16 cellular contexts compared by ENCODE assay signal in the genomic region with DNA sequence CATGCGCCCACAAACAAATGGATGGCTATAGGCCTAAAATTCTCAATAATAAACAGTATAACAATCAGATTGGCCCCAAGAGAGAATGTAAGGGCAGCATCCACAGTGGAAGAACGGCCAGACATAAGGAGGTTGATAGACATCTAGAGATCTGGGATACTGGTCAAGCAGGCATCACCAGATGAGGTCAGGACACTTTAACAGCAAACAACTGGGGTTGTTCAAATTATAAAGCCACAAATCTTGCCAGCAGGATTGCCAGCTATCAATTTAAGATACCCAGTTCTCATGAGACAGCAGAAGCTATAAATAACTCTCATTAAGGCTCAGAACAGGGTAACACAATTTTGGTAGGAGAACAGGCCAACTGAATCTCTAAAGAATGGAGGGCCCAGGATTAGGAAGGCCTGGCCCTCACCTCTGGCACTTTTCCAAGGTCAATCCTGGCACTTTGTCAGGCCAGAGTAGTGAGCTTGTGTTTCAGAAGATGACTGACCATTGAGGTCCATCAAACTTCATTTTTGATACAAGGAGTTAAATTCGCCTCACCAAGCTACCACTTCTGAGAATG. TPM values are rescaled to one million over a fixed set of nuclear protein-coding genes. Genes with fewer than 3 reads are reported as not detected.
DNase-seq lines count a peak whose midpoint lies in the region; ATAC-seq, FAIRE-seq and TF ChIP-seq lines count a peak whose summit lies in the region.
"Had no signal": no experiment of that assay in that cellular context is flagged by ENCODE, and none has a peak within 500 bp of the region (broad histone marks: within the 10 kb centered on the region; RNA-seq: fewer than 3 reads in every experiment).

No MANE protein-coding gene starts in this region.

- FAIRE-seq in small intestine (lab: Jason Lieb, UNC) = no peak
- FAIRE-seq: H1 had no signal

- H3K27ac Mint-ChIP-seq in GM23338 (peak overlapping the region; percentile 15; the same call in 1 of the 2 replicates), memory B cell (peak overlapping the region; percentile 60)

- H3K4me1 Mint-ChIP-seq in GM23338 (no peaks in the 10 kb centered on the region; the same call in 1 of the 3 replicates), memory B cell (peaks cover 16% of the 10 kb centered on the region)

- ATAC-seq in GM23338 (no peak), body of pancreas (no peak), memory B cell (ENCODE audit: low read depth) (no peak), GM19463 (IDR thresholded peaks at IDR 0.05; ENCODE audit: unreplicated experiment) (no peak)

- no peak overlapping the region for H3K4me3 Mint-ChIP-seq in GM23338
- no peak overlapping the region for H3K4me3 Mint-ChIP-seq in memory B cell
- H3K4me3 Mint-ChIP-seq: B cell had no signal

- TF ChIP-seq CTCF in 22Rv1 (IDR thresholded peaks at IDR 0.05) (no peak), GM23338 (conservative IDR thresholded peaks at IDR 0.05; ENCODE audit: low read depth in 2 of 2) (no peak), body of pancreas (IDR thresholded peaks at IDR 0.05) (no peak), esophagus muscularis mucosa (IDR thresholded peaks at IDR 0.05) (no peak)

- peaks cover 86% of the 10 kb centered on the region for H3K79me2 ChIP-seq in GM23338 (replicated peaks; ENCODE audit: insufficient read depth)

- H3K27me3 Mint-ChIP-seq in GM23338 (ENCODE audit: insufficient read depth, low read depth, poor library complexity) = peaks cover 5% of the 10 kb centered on the region
- no peaks in the 10 kb centered on the region for H3K27me3 Mint-ChIP-seq in memory B cell
- H3K27me3 Mint-ChIP-seq: B cell had no signal

- H3K4me3 ChIP-seq in GM23338 = no peak overlapping the region
- H3K4me3 ChIP-seq in body of pancreas = no peak overlapping the region
- H3K4me3 ChIP-seq in small intestine (ENCODE audit: low read depth in 1 of 2, low read length in 2 of 2) = no peak overlapping the region
- H3K4me3 ChIP-seq in esophagus muscularis mucosa = no peak overlapping the region

- intact Hi-C loops in body of pancreas (cut with DNase I) = no loop called here
- intact Hi-C loops in esophagus muscularis mucosa (cut with DNase I) = no loop called here

- no peak overlapping the region for H3K4me2 ChIP-seq in GM23338

- DNase-seq in GM23338 (ENCODE audit: low spot score) (no peak), body of pancreas (peak in 3 of 4 donors; percentile 23 to 53 (median 43)), memory B cell (ENCODE audit: low spot score in 2 of 2) (no peak), small intestine (no peak), UCSD-AML1 (lab: John Stamatoyannopoulos, UW; ENCODE audit: unreplicated experiment) (no peak), esophagus muscularis mucosa (ENCODE audit: extremely low spot score) (no peak)
- DNase-seq: DMS53; effector memory CD4-positive, alpha-beta T cell; foreskin fibroblast; mesendoderm; NCI-H187; NCI-H69 had no signal

- no peak overlapping the region for H2AFZ ChIP-seq in GM23338

- H3K27ac ChIP-seq in 22Rv1 = 0 out of 2 replicates have a peak overlapping the region, but pooled peaks have one; percentile 19
- no peak overlapping the region for H3K27ac ChIP-seq in GM23338 (ENCODE audit: low read depth)
- H3K27ac ChIP-seq in body of pancreas = peak overlapping the region in 1 of 4 donors; percentile 1
- no peak overlapping the region for H3K27ac ChIP-seq in small intestine (ENCODE audit: low read depth in 1 of 2, low read length in 1 of 2)
- H3K27ac ChIP-seq in esophagus muscularis mucosa (replicated peaks in 1 of 4) = no peak overlapping the region

- peaks cover 51% of the 10 kb centered on the region for H3K36me3 Mint-ChIP-seq in GM23338 (ENCODE audit: low read depth)
- H3K36me3 Mint-ChIP-seq in memory B cell = peaks cover 14% of the 10 kb centered on the region

- peaks cover 45% of the 10 kb centered on the region for H4K20me1 ChIP-seq in GM23338 (replicated peaks; ENCODE audit: insufficient read depth)

- H3K9me3 ChIP-seq in body of pancreas (no peaks in the 10 kb centered on the region), small intestine (ENCODE audit: control insufficient read depth, low read depth) (no peaks in the 10 kb centered on the region), esophagus muscularis mucosa (no peaks in the 10 kb centered on the region)

- TF ChIP-seq POLR2A in body of pancreas (IDR thresholded peaks at IDR 0.05) (no peak), esophagus muscularis mucosa (IDR thresholded peaks at IDR 0.05; ENCODE audit: low read depth) (no peak)

- WGBS in body of pancreas, 2 donors = 70 to 78% methylated on average over 3 of the region's 3 CpGs
- 93 to 96% (median 94%) methylated on average over 3 of the region's 3 CpGs for WGBS in small intestine, 3 donors
- 90% methylated on average over 3 of the region's 3 CpGs for WGBS in esophagus muscularis mucosa

- H3K9me3 Mint-ChIP-seq in GM23338 (peaks cover 12% of the 10 kb centered on the region; the same call in 2 of the 3 replicates), memory B cell (no peaks in the 10 kb centered on the region)

- H3K36me3 ChIP-seq in GM23338 (ENCODE audit: insufficient read depth) (0 out of 2 replicates have a peak, but pooled peaks cover 4% of the 10 kb centered on the region), body of pancreas (replicated peaks in 1 of 2; ENCODE audit: insufficient read depth in 1 of 2, low read depth in 2 of 2) (no peaks in the 10 kb centered on the region), small intestine (ENCODE audit: control insufficient read depth in 2 of 2, insufficient read depth in 2 of 2, low read length in 2 of 2) (no peaks in the 10 kb centered on the region), esophagus muscularis mucosa (peaks cover 0 to 14% (median 0%) of the 10 kb centered on the region in 4 donors)

- no peaks in the 10 kb centered on the region for H3K9me2 ChIP-seq in GM23338 (ENCODE audit: insufficient read depth)

- H3K27me3 ChIP-seq in GM23338 (ENCODE audit: insufficient read depth) (no peaks in the 10 kb centered on the region), body of pancreas (no peaks in the 10 kb centered on the region), small intestine (ENCODE audit: control insufficient read depth in 2 of 2, insufficient read depth in 2 of 2, low read length in 2 of 2) (no peaks in the 10 kb centered on the region), esophagus muscularis mucosa (no peaks in the 10 kb centered on the region)

- H3F3A ChIP-seq in GM23338 (replicated peaks; ENCODE audit: low read depth) = no peaks in the 10 kb centered on the region; the same call in 1 of the 2 replicates

- TF ChIP-seq EP300 in esophagus muscularis mucosa (IDR thresholded peaks at IDR 0.05) = no peak

- H3K4me1 ChIP-seq in GM23338 (ENCODE audit: insufficient read depth) (no peaks in the 10 kb centered on the region), body of pancreas (peaks cover 60% of the 10 kb centered on the region), small intestine (ENCODE audit: control insufficient read depth in 2 of 2, insufficient read depth in 1 of 2, low read depth in 1 of 2, low read length in 1 of 2) (peaks cover 0 to 11% of the 10 kb centered on the region in 2 donors), esophagus muscularis mucosa (peaks cover 52 to 72% (median 63%) of the 10 kb centered on the region in 4 donors)

TF ChIP-seq in GM23338, 12 proteins besides CTCF, POLR2A, EP300 and RAD21:
- no peak for TF ChIP-seq STAT1 (IDR thresholded peaks at IDR 0.05; ENCODE audit: unreplicated experiment)
- TF ChIP-seq CREB1 (CRISPR knock-in tag; IDR thresholded peaks at IDR 0.05; ENCODE audit: low read depth) = no peak
- TF ChIP-seq ZNF331 (CRISPR knock-in tag; IDR thresholded peaks at IDR 0.05; ENCODE audit: low read depth) = no peak
- TF ChIP-seq JUNB (IDR thresholded peaks at IDR 0.05; ENCODE audit: unreplicated experiment) = no peak
- TF ChIP-seq, protein P1, sequence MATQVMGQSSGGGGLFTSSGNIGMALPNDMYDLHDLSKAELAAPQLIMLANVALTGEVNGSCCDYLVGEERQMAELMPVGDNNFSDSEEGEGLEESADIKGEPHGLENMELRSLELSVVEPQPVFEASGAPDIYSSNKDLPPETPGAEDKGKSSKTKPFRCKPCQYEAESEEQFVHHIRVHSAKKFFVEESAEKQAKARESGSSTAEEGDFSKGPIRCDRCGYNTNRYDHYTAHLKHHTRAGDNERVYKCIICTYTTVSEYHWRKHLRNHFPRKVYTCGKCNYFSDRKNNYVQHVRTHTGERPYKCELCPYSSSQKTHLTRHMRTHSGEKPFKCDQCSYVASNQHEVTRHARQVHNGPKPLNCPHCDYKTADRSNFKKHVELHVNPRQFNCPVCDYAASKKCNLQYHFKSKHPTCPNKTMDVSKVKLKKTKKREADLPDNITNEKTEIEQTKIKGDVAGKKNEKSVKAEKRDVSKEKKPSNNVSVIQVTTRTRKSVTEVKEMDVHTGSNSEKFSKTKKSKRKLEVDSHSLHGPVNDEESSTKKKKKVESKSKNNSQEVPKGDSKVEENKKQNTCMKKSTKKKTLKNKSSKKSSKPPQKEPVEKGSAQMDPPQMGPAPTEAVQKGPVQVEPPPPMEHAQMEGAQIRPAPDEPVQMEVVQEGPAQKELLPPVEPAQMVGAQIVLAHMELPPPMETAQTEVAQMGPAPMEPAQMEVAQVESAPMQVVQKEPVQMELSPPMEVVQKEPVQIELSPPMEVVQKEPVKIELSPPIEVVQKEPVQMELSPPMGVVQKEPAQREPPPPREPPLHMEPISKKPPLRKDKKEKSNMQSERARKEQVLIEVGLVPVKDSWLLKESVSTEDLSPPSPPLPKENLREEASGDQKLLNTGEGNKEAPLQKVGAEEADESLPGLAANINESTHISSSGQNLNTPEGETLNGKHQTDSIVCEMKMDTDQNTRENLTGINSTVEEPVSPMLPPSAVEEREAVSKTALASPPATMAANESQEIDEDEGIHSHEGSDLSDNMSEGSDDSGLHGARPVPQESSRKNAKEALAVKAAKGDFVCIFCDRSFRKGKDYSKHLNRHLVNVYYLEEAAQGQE (IDR thresholded peaks at IDR 0.05; ENCODE audit: unreplicated experiment) = no peak
- no peak for TF ChIP-seq EZH2phosphoT487 (IDR thresholded peaks at IDR 0.05; ENCODE audit: unreplicated experiment)
- TF ChIP-seq ZNF114 (CRISPR knock-in tag; IDR thresholded peaks at IDR 0.05) = no peak

RNA-seq across cellular contexts. Expression of gene GOLPH3, which starts 29.4 kb away (rescaled TPM):
- total RNA-seq in GM23338 (2014; rRNA removed; shearing (Covaris generic)) = 96.1 and 113 TPM in 2 replicates
- polyA plus RNA-seq in GM23338 (2016; fragmentation: Nextera tagmentation; extraction: Ambion mirVana) (61.7 and 68.5 TPM in 2 replicates), small intestine (10 to 100 TPM; 53.0 to 76.7 (median 72.1) TPM)
- total RNA-seq in body of pancreas (10 to 100 TPM; 74.2 to 78.4 TPM), esophagus muscularis mucosa (100 to 1,000 TPM; 149 to 277 (median 187) TPM)

Comparison
In these comparisons a context has a peak if more than half of its experiments do, and no peak if none do; other contexts are left out.
1. DNase-seq: peak in body of pancreas (3 of 4); none in GM23338 (single experiment), memory B cell (0 of 2), small intestine (single experiment), UCSD-AML1 (single experiment) and esophagus muscularis mucosa (single experiment).